Comparison of ENCODE assay signal across 20 cellular contexts in the genomic region with DNA sequence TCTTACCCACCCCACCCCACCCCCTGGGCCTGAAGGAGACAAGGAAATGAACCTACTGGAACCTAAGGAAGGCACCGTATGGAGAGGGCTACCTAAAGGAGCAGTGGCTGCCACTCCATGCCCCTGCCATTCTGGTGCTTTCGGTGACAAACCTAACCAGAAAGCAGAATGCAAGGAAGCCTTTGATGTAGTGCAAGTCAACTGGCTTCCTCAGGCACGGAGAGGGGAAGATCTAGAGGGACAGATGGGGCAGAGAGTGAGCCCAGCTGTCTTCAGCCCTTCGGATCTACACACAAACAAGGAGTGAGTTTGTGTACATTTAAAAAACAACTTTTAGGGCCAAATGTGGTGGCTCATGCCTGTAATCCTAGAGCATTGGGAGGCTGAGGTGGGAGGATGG. TPM values are rescaled to one million over a fixed set of nuclear protein-coding genes. Genes with fewer than 3 reads are reported as not detected.
DNase-seq lines count a peak whose midpoint lies in the region; ATAC-seq, FAIRE-seq and TF ChIP-seq lines count a peak whose summit lies in the region.
"Had no signal": no experiment of that assay in that cellular context is flagged by ENCODE, and none has a peak within 500 bp of the region (broad histone marks: within the 10 kb centered on the region; RNA-seq: fewer than 3 reads in every experiment).

No MANE protein-coding gene starts in this region.

- H3K9me3 Mint-ChIP-seq in CD4-positive, alpha-beta memory T cell: peaks cover 0 to 4% (median 0%) of the 10 kb centered on the region in 8 donors
- H3K9me3 Mint-ChIP-seq in activated T-helper 1 cell treated with anti-CD3 and anti-CD28 coated beads, Interleukin-12 subunit alpha, Interleukin-12 subunit beta, Interleukin-2, Interleukin-4 antibody, amounts not matched to agents 30 ng/mL and 10 ng/mL and 1 ng/mL, durations not matched to agents 14 hours and 24 hours and 36 hours: peaks cover 8% of the 10 kb centered on the region
- H3K9me3 Mint-ChIP-seq in natural killer cell: no peaks in the 10 kb centered on the region

- TF ChIP-seq CTCF in natural killer cell (IDR thresholded peaks at IDR 0.05) (no peak), gastroesophageal sphincter (IDR thresholded peaks at IDR 0.05) (no peak)

- intact Hi-C loops in CD4-positive, alpha-beta memory T cell (cut with micrococcal nuclease): loop anchor here (2.0 kb wide), 1 partner anchor 14 kb away; no protein-coding TSS in a partner anchor
- intact Hi-C loops in activated T-helper 1 cell treated with anti-CD3 and anti-CD28 coated beads, Interleukin-12 subunit alpha, Interleukin-12 subunit beta, Interleukin-2, Interleukin-4 antibody, amounts not matched to agents 30 ng/mL and 10 ng/mL and 1 ng/mL, durations not matched to agents 14 hours and 24 hours and 36 hours (cut with micrococcal nuclease): loop anchor here (5.0 kb wide), 1 partner anchor 152 kb away; no protein-coding TSS in a partner anchor
- intact Hi-C loops in natural killer cell (cut with micrococcal nuclease): loop anchor here (5.0 kb wide), 1 partner anchor 47 kb away; no protein-coding TSS in a partner anchor

- TF ChIP-seq POLR2A in GM12892 (IDR thresholded peaks at IDR 0.05; ENCODE audit: low read depth, low read length) (no peak), gastroesophageal sphincter (IDR thresholded peaks at IDR 0.05) (no peak)

- no peak overlapping the region for H3K27ac ChIP-seq in CD4-positive, alpha-beta memory T cell (ENCODE audit: low read depth, low read length)
- no peak overlapping the region for H3K27ac ChIP-seq in gastroesophageal sphincter
- no peak overlapping the region for H3K27ac ChIP-seq in Karpas-422 (ENCODE audit: low read length)
- H3K27ac ChIP-seq: ascending aorta, thoracic aorta had no signal

- peak; percentile 17 for FAIRE-seq in GM12892 (lab: Jason Lieb, UNC)
- FAIRE-seq: RCC 7860 had no signal

- no peaks in the 10 kb centered on the region for H4K20me1 ChIP-seq in Karpas-422 (ENCODE audit: insufficient read depth, low read depth, low read length)

- no peaks in the 10 kb centered on the region for H3K9me3 ChIP-seq in CD4-positive, alpha-beta memory T cell (ENCODE audit: control insufficient read depth in 1 of 2, low read length in 2 of 2)
- H3K9me3 ChIP-seq in gastroesophageal sphincter (no peaks in the 10 kb centered on the region), Karpas-422 (ENCODE audit: low read length) (no peaks in the 10 kb centered on the region)
- H3K9me3 ChIP-seq: ascending aorta, BE2C, mucosa of descending colon, thoracic aorta had no signal

- H3K9me2 ChIP-seq in Karpas-422 (replicated peaks; ENCODE audit: insufficient read depth, low read length): no peaks in the 10 kb centered on the region

- no peak overlapping the region for H3K9ac ChIP-seq in Karpas-422 (ENCODE audit: low read length)

- TF ChIP-seq EP300 in gastroesophageal sphincter (IDR thresholded peaks at IDR 0.05): no peak

- DNase-seq in CD4-positive, alpha-beta memory T cell: peak in 3 of 5 donors; percentile 28 to 47 (median 45)
- no peak for DNase-seq in GM12892 (ENCODE audit: insufficient read length)
- no peak for DNase-seq in activated T-helper 1 cell treated with anti-CD3 and anti-CD28 coated beads, Interleukin-12 subunit alpha, Interleukin-12 subunit beta, Interleukin-2, Interleukin-4 antibody, amounts not matched to agents 30 ng/mL and 10 ng/mL and 1 ng/mL, durations not matched to agents 14 hours and 24 hours and 36 hours (ENCODE audit: low spot score)
- DNase-seq in natural killer cell: no peak
- no peak for DNase-seq in Karpas-422
- DNase-seq: BE2C; foreskin melanocyte; mucosa of descending colon; NCI-H187 treated with DMSO at 0.1 percent for 48 hours; NCI-H69; stimulated activated CD4-positive, alpha-beta T cell treated with anti-CD3 and anti-CD28 coated beads, Interleukin-2, amount 100 ng/mL, for 24 hours had no signal

- H3K4me3 Mint-ChIP-seq in CD4-positive, alpha-beta memory T cell: peak overlapping the region; percentile 54 to 90 (median 80)
- H3K4me3 Mint-ChIP-seq in activated T-helper 1 cell treated with anti-CD3 and anti-CD28 coated beads, Interleukin-12 subunit alpha, Interleukin-12 subunit beta, Interleukin-2, Interleukin-4 antibody, amounts not matched to agents 30 ng/mL and 10 ng/mL and 1 ng/mL, durations not matched to agents 14 hours and 24 hours and 36 hours: peak overlapping the region; percentile 60
- no peak overlapping the region for H3K4me3 Mint-ChIP-seq in natural killer cell

- peak overlapping the region; percentile 81 to 96 (median 94) for H3K27ac Mint-ChIP-seq in CD4-positive, alpha-beta memory T cell
- H3K27ac Mint-ChIP-seq in activated T-helper 1 cell treated with anti-CD3 and anti-CD28 coated beads, Interleukin-12 subunit alpha, Interleukin-12 subunit beta, Interleukin-2, Interleukin-4 antibody, amounts not matched to agents 30 ng/mL and 10 ng/mL and 1 ng/mL, durations not matched to agents 14 hours and 24 hours and 36 hours: peak overlapping the region; percentile 91
- peak overlapping the region; percentile 35 to 67 for H3K27ac Mint-ChIP-seq in natural killer cell

- no peaks in the 10 kb centered on the region for H3K79me2 ChIP-seq in Karpas-422 (ENCODE audit: low read length)

- no peak overlapping the region for H3K4me3 ChIP-seq in CD4-positive, alpha-beta memory T cell (ENCODE audit: low read length in 2 of 2)
- H3K4me3 ChIP-seq in gastroesophageal sphincter: no peak overlapping the region
- no peak overlapping the region for H3K4me3 ChIP-seq in Karpas-422 (ENCODE audit: low read length)
- H3K4me3 ChIP-seq: ascending aorta, mucosa of descending colon, thoracic aorta had no signal

- H3K27me3 Mint-ChIP-seq in CD4-positive, alpha-beta memory T cell: no peaks in the 10 kb centered on the region
- no peaks in the 10 kb centered on the region for H3K27me3 Mint-ChIP-seq in activated T-helper 1 cell treated with anti-CD3 and anti-CD28 coated beads, Interleukin-12 subunit alpha, Interleukin-12 subunit beta, Interleukin-2, Interleukin-4 antibody, amounts not matched to agents 30 ng/mL and 10 ng/mL and 1 ng/mL, durations not matched to agents 14 hours and 24 hours and 36 hours (ENCODE audit: insufficient read depth)
- no peaks in the 10 kb centered on the region for H3K27me3 Mint-ChIP-seq in natural killer cell (ENCODE audit: low read depth in 2 of 2)

- WGBS in gastroesophageal sphincter (ENCODE audit: low coverage in 1 of 2), 2 donors: 56% methylated on average over 2 of the region's 4 CpGs; no CpG with 5 or more reads in 1 of the 2 donors

- CTCF ChIA-PET in CD4-positive, alpha-beta memory T cell (lab: Charles Lee; ENCODE audit: partially characterized antibody): interaction anchor here (0.7 to 3.5 kb wide), 6 partner anchors 12 to 48 kb away, joined by 3 to 14 read pairs (median 4); a partner anchor contains a TSS

- peaks cover 19 to 37% of the 10 kb centered on the region in 2 donors for H3K36me3 Mint-ChIP-seq in CD4-positive, alpha-beta memory T cell
- H3K36me3 Mint-ChIP-seq in activated T-helper 1 cell treated with anti-CD3 and anti-CD28 coated beads, Interleukin-12 subunit alpha, Interleukin-12 subunit beta, Interleukin-2, Interleukin-4 antibody, amounts not matched to agents 30 ng/mL and 10 ng/mL and 1 ng/mL, durations not matched to agents 14 hours and 24 hours and 36 hours (ENCODE audit: low read depth): peaks cover 70% of the 10 kb centered on the region
- no peaks in the 10 kb centered on the region for H3K36me3 Mint-ChIP-seq in natural killer cell

- no peak for ATAC-seq in natural killer cell
- ATAC-seq in gastroesophageal sphincter: no peak
- ATAC-seq in GM19035 (IDR thresholded peaks at IDR 0.05; ENCODE audit: unreplicated experiment): no peak
- ATAC-seq: left lobe of liver, mucosa of descending colon, sciatic nerve had no signal

- POLR2A ChIA-PET in CD4-positive, alpha-beta memory T cell (lab: Charles Lee; ENCODE audit: partially characterized antibody): interaction anchor here (1.2 to 11.7 kb wide), 6 partner anchors 8 to 44 kb away, joined by 3 to 196 read pairs (median 8); a partner anchor contains a TSS

- no peak overlapping the region for H3K4me2 ChIP-seq in Karpas-422 (ENCODE audit: low read depth, low read length, poor library complexity, severe bottlenecking)

- no peak overlapping the region for H2AFZ ChIP-seq in Karpas-422 (ENCODE audit: low read length)

- H3K27me3 ChIP-seq in CD4-positive, alpha-beta memory T cell (ENCODE audit: insufficient read depth, low read length): no peaks in the 10 kb centered on the region
- H3K27me3 ChIP-seq in gastroesophageal sphincter: peaks cover 32% of the 10 kb centered on the region
- no peaks in the 10 kb centered on the region for H3K27me3 ChIP-seq in Karpas-422 (ENCODE audit: low read length)
- H3K27me3 ChIP-seq: ascending aorta, BE2C had no signal

- no peaks in the 10 kb centered on the region for H3K36me3 ChIP-seq in CD4-positive, alpha-beta memory T cell (ENCODE audit: insufficient read depth, low read length)
- no peaks in the 10 kb centered on the region for H3K36me3 ChIP-seq in gastroesophageal sphincter
- no peaks in the 10 kb centered on the region for H3K36me3 ChIP-seq in Karpas-422 (ENCODE audit: insufficient read depth, low read length)
- H3K36me3 ChIP-seq: ascending aorta, thoracic aorta had no signal

- H3K4me1 Mint-ChIP-seq in CD4-positive, alpha-beta memory T cell: peaks cover 66 to 98% (median 82%) of the 10 kb centered on the region in 4 donors
- H3K4me1 Mint-ChIP-seq in activated T-helper 1 cell treated with anti-CD3 and anti-CD28 coated beads, Interleukin-12 subunit alpha, Interleukin-12 subunit beta, Interleukin-2, Interleukin-4 antibody, amounts not matched to agents 30 ng/mL and 10 ng/mL and 1 ng/mL, durations not matched to agents 14 hours and 24 hours and 36 hours (ENCODE audit: low read depth): peaks cover 97% of the 10 kb centered on the region
- peaks cover 72 to 75% of the 10 kb centered on the region in 2 donors for H3K4me1 Mint-ChIP-seq in natural killer cell

- peaks cover 95% of the 10 kb centered on the region for H3K4me1 ChIP-seq in CD4-positive, alpha-beta memory T cell (ENCODE audit: insufficient read depth, low read length)
- no peaks in the 10 kb centered on the region for H3K4me1 ChIP-seq in gastroesophageal sphincter
- peaks cover 18% of the 10 kb centered on the region for H3K4me1 ChIP-seq in Karpas-422 (ENCODE audit: low read length)
- H3K4me1 ChIP-seq: ascending aorta, BE2C had no signal

RNA-seq across cellular contexts. Expression of a gene that starts 39.5 kb away (rescaled TPM):
- total RNA-seq in CD4-positive, alpha-beta memory T cell: 10 to 100 TPM; 54.3 to 55.1 TPM
- 10 to 100 TPM; 17.3 to 36.7 TPM for polyA plus RNA-seq in CD4-positive, alpha-beta memory T cell
- polyA plus RNA-seq in GM12892 (2012; ENCODE audit: missing spikeins): 58.7 TPM
- total RNA-seq in activated T-helper 1 cell treated with anti-CD3 and anti-CD28 coated beads, Interleukin-12 subunit alpha, Interleukin-12 subunit beta, Interleukin-2, Interleukin-4 antibody, amounts not matched to agents 30 ng/mL and 10 ng/mL and 1 ng/mL, durations not matched to agents 14 hours and 24 hours and 36 hours: 139 and 143 TPM in 2 replicates
- total RNA-seq in natural killer cell (10 to 100 TPM; 52.0 to 62.3 (median 53.7) TPM), gastroesophageal sphincter (1 to 10 TPM; 4.1 to 10.0 (median 5.5) TPM)
- 0.04 and 0.15 TPM in 2 replicates for total RNA-seq in Karpas-422 (2014; rRNA removed; shearing (Covaris generic); ENCODE audit: low replicate concordance)
- total RNA-seq: chondrocyte, osteoblast had no signal

Comparison
In these comparisons a context has a peak if more than half of its experiments do, and no peak if none do; other contexts are left out.
1. DNase-seq: peak in CD4-positive, alpha-beta memory T cell (3 of 5); none in GM12892 (single experiment), activated T-helper 1 cell treated with anti-CD3 and anti-CD28 coated beads, Interleukin-12 subunit alpha, Interleukin-12 subunit beta, Interleukin-2, Interleukin-4 antibody, amounts not matched to agents 30 ng/mL and 10 ng/mL and 1 ng/mL, durations not matched to agents 14 hours and 24 hours and 36 hours (single experiment), natural killer cell (single experiment) and Karpas-422 (single experiment).
2. RNA of a gene that starts 39.5 kb away (total RNA-seq): 139 to 143 TPM in activated T-helper 1 cell treated with anti-CD3 and anti-CD28 coated beads, Interleukin-12 subunit alpha, Interleukin-12 subunit beta, Interleukin-2, Interleukin-4 antibody, amounts not matched to agents 30 ng/mL and 10 ng/mL and 1 ng/mL, durations not matched to agents 14 hours and 24 hours and 36 hours, 54.3 to 55.1 TPM in CD4-positive, alpha-beta memory T cell and 52.0 to 62.3 TPM in natural killer cell; 4.1 to 10.0 TPM in gastroesophageal sphincter and 0.04 to 0.15 TPM in Karpas-422; every median in the first group is over 4 times any median in the second.
3. Peak in every context shown above with its lines, with median percentiles within 50 percentile points of each other: H3K27ac Mint-ChIP-seq.